ENCODE assay signal across 9 cellular contexts in genomic region chr6:29793036-29793356, GRCh38. TPM values are rescaled to one million over a fixed set of nuclear protein-coding genes. Genes with fewer than 3 reads are reported as not detected.
DNase-seq lines count a peak whose midpoint lies in the region; ATAC-seq and TF ChIP-seq lines count a peak whose summit lies in the region.
"Had no signal": no experiment of that assay in that cellular context is flagged by ENCODE, and none has a peak within 500 bp of the region (broad histone marks: within the 10 kb centered on the region; RNA-seq: fewer than 3 reads in every experiment).

No MANE protein-coding gene starts in this region.

- H3K4me3 ChIP-seq in dorsolateral prefrontal cortex: peak overlapping the region; percentile 45 to 88 (median 70)

- in situ Hi-C loops in G401 (cut with HindIII; ENCODE audit: low sequenced_read_pairs): no loop called here

- intact Hi-C loops in dorsolateral prefrontal cortex (cut with DNase I): no loop called here
- intact Hi-C loops in natural killer cell (cut with micrococcal nuclease): no loop called here

- H3K36me3 Mint-ChIP-seq in stimulated activated naive CD8-positive, alpha-beta T cell treated with anti-CD3 and anti-CD28 coated beads, Interleukin-15, Interleukin-2, amounts not matched to agents 100 ng/mL and 50 ng/mL, for 24 hours (ENCODE audit: low read depth): no peaks in the 10 kb centered on the region
- H3K36me3 Mint-ChIP-seq in natural killer cell: no peaks in the 10 kb centered on the region

- no peak for ATAC-seq in stimulated activated naive CD8-positive, alpha-beta T cell treated with anti-CD3 and anti-CD28 coated beads, Interleukin-15, Interleukin-2, amounts not matched to agents 100 U/mL and 50 U/mL, for 24 hours
- ATAC-seq in natural killer cell (peak in 1 of 3 donors; percentile 11), HG02759 (IDR thresholded peaks at IDR 0.05; ENCODE audit: unreplicated experiment) (no peak)

- peaks cover 0 to 21% (median 0%) of the 10 kb centered on the region in 45 donors for H3K27me3 ChIP-seq in dorsolateral prefrontal cortex

- peak overlapping the region in 3 of 59 donors; percentile 48 to 68 (median 63) for H3K27ac ChIP-seq in dorsolateral prefrontal cortex
- H3K27ac ChIP-seq: VCaP had no signal

- no peak for DNase-seq in stimulated activated naive CD8-positive, alpha-beta T cell treated with anti-CD3 and anti-CD28 coated beads, Interleukin-15, Interleukin-2, amounts not matched to agents 100 U/mL and 50 U/mL, for 24 hours
- DNase-seq in dorsolateral prefrontal cortex (no peak), natural killer cell (no peak), NCI-H1105 treated with DMSO at 0.1 percent for 48 hours (lab: John Stamatoyannopoulos, UW) (no peak), NCI-H2081 (lab: John Stamatoyannopoulos, UW) (no peak), G401 (ENCODE audit: low spot score) (no peak)

- H3K9me3 Mint-ChIP-seq in stimulated activated naive CD8-positive, alpha-beta T cell treated with anti-CD3 and anti-CD28 coated beads, Interleukin-15, Interleukin-2, amounts not matched to agents 100 ng/mL and 50 ng/mL, for 24 hours: peaks cover 8% of the 10 kb centered on the region
- no peaks in the 10 kb centered on the region for H3K9me3 Mint-ChIP-seq in natural killer cell

- peaks cover 55% of the 10 kb centered on the region for H3K27me3 Mint-ChIP-seq in stimulated activated naive CD8-positive, alpha-beta T cell treated with anti-CD3 and anti-CD28 coated beads, Interleukin-15, Interleukin-2, amounts not matched to agents 100 ng/mL and 50 ng/mL, for 24 hours
- H3K27me3 Mint-ChIP-seq in natural killer cell (ENCODE audit: low read depth in 2 of 2): peaks cover 41 to 59% of the 10 kb centered on the region in 2 donors

- no peak for TF ChIP-seq CTCF in dorsolateral prefrontal cortex (IDR thresholded peaks at IDR 0.05 in 54 of 56, conservative IDR thresholded peaks at IDR 0.05 in 2 of 56; ENCODE audit: low read depth in 1 of 56, partially characterized antibody in 56 of 56)
- no peak for TF ChIP-seq CTCF in natural killer cell (IDR thresholded peaks at IDR 0.05)

- H3K4me1 Mint-ChIP-seq in stimulated activated naive CD8-positive, alpha-beta T cell treated with anti-CD3 and anti-CD28 coated beads, Interleukin-15, Interleukin-2, amounts not matched to agents 100 ng/mL and 50 ng/mL, for 24 hours (ENCODE audit: low read depth): peaks cover 14% of the 10 kb centered on the region
- H3K4me1 Mint-ChIP-seq in natural killer cell: peaks cover 9 to 19% of the 10 kb centered on the region in 2 donors

- H3K4me3 Mint-ChIP-seq in stimulated activated naive CD8-positive, alpha-beta T cell treated with anti-CD3 and anti-CD28 coated beads, Interleukin-15, Interleukin-2, amounts not matched to agents 100 ng/mL and 50 ng/mL, for 24 hours: peak overlapping the region; percentile 73
- peak overlapping the region; percentile 92 for H3K4me3 Mint-ChIP-seq in natural killer cell

- peak overlapping the region; percentile 58 for H3K27ac Mint-ChIP-seq in stimulated activated naive CD8-positive, alpha-beta T cell treated with anti-CD3 and anti-CD28 coated beads, Interleukin-15, Interleukin-2, amounts not matched to agents 100 ng/mL and 50 ng/mL, for 24 hours
- H3K27ac Mint-ChIP-seq in natural killer cell: peak overlapping the region; percentile 77 to 84

RNA-seq across cellular contexts. Expression of gene HLA-G, which starts 34.6 kb away (rescaled TPM):
- total RNA-seq in dorsolateral prefrontal cortex: 1 to 10 TPM in 3 of 120 experiments, under 1 TPM in 9, not detected in 108; 0.44 to 1.6 (median 0.55) TPM
- total RNA-seq in natural killer cell: 1 to 10 TPM; 1.6 to 7.7 (median 4.0) TPM
- total RNA-seq in G401 (2014; rRNA removed; shearing (Covaris generic)): not detected in 2 replicates
